ENCODE assay signal across 8 cellular contexts in the genomic region with DNA sequence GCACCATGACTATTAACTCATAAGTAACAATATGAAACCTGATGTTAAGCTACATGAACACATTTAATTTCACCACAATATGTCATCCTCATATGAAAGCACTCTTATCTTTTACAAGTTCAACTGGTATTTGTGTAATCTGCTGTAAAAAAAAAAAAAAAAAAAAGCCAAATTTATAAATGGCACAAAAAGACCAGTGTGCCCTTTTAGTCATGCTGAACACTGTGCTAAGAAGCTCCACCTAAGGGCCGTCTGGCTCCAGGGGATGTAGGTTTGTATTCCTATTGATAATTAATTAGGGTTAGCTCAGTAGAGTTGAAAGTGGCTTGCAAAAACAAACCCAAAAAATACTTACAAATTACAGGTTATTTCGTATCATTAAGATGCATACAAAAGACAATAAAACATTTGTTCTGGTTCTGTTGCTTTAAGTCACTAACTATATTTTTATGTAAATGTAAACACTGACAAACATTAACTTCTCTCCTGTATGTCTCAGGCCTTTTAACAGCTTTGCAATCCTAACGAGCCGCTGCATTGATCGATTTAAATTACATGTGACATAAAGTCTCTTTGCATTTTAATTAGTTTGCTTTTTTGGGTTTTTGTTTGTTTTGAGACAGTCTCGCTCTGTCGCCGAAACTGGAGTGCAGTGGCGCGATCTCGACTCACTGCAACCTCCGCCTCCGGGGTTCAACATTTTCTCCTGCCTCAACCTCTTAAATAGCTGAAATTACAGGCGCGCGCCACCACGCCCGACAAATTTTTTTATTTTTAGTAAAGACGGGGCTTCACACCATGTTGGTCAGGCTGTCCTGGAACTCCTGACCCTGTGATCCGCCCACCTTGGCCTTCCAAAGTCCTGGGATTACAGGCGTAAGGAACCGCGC.
DNase-seq lines count a peak whose midpoint lies in the region.

No MANE protein-coding gene starts in this region.

- H3K4me1 Mint-ChIP-seq in activated CD4-positive, alpha-beta T cell treated with anti-CD3 and anti-CD28 coated beads, Interleukin-2, amount 10 ng/mL, durations not matched to agents 24 days and 14 days = peaks cover 54% of the 10 kb centered on the region

- no peaks in the 10 kb centered on the region for H3K9me3 Mint-ChIP-seq in activated CD4-positive, alpha-beta T cell treated with anti-CD3 and anti-CD28 coated beads, Interleukin-2, amount 10 ng/mL, durations not matched to agents 24 days and 14 days

- no peaks in the 10 kb centered on the region for H3K27me3 ChIP-seq in iPS-15b (ENCODE audit: control insufficient read depth, insufficient read depth, low read length)

- peak overlapping the region; percentile 96 for H3K4me3 ChIP-seq in iPS-15b (ENCODE audit: low read depth, low read length)

- intact Hi-C loops in activated CD4-positive, alpha-beta T cell treated with anti-CD3 and anti-CD28 coated beads, Interleukin-2, amount 10 ng/mL, durations not matched to agents 24 days and 14 days (cut with micrococcal nuclease) = loop anchor here (1.0 to 5.0 kb wide), 6 partner anchors 15 to 1614 kb away; a partner anchor contains a TSS

- peaks cover 7% of the 10 kb centered on the region for H3K36me3 Mint-ChIP-seq in activated CD4-positive, alpha-beta T cell treated with anti-CD3 and anti-CD28 coated beads, Interleukin-2, amount 10 ng/mL, durations not matched to agents 24 days and 14 days (ENCODE audit: low read depth)

- no peaks in the 10 kb centered on the region for H3K36me3 ChIP-seq in iPS-15b (ENCODE audit: control insufficient read depth, insufficient read depth, low read length)

- H3K4me1 ChIP-seq in iPS-15b (ENCODE audit: control insufficient read depth, insufficient read depth, low read length) = peaks cover 3% of the 10 kb centered on the region

- H3K9ac ChIP-seq in iPS-15b (ENCODE audit: low read depth, low read length) = peak overlapping the region; percentile 99

- peak overlapping the region; percentile 87 for H3K4me3 Mint-ChIP-seq in activated CD4-positive, alpha-beta T cell treated with anti-CD3 and anti-CD28 coated beads, Interleukin-2, amount 10 ng/mL, durations not matched to agents 24 days and 14 days

- no peaks in the 10 kb centered on the region for H3K9me3 ChIP-seq in iPS-15b (ENCODE audit: control insufficient read depth, insufficient read depth, low read length)

- H3K27me3 Mint-ChIP-seq in activated CD4-positive, alpha-beta T cell treated with anti-CD3 and anti-CD28 coated beads, Interleukin-2, amount 10 ng/mL, durations not matched to agents 24 days and 14 days = no peaks in the 10 kb centered on the region

- peak overlapping the region; percentile 93 for H3K27ac Mint-ChIP-seq in activated CD4-positive, alpha-beta T cell treated with anti-CD3 and anti-CD28 coated beads, Interleukin-2, amount 10 ng/mL, durations not matched to agents 24 days and 14 days

- peak; percentile 85 for DNase-seq in activated CD4-positive, alpha-beta T cell treated with anti-CD3 and anti-CD28 coated beads, Interleukin-2, amount 10 ng/mL, durations not matched to agents 24 days and 14 days
- no peak for DNase-seq in activated CD4-positive, alpha-beta T cell treated with anti-CD3 and anti-CD28 coated beads for 1 hour
- peak; percentile 88 for DNase-seq in NCI-H69 (lab: John Stamatoyannopoulos, UW)
- peak; percentile 26 for DNase-seq in activated naive CD4-positive, alpha-beta T cell treated with anti-CD3 and anti-CD28 coated beads, Interleukin-2, amount 50 U/mL, for 16 hours
- peak; percentile 17 for DNase-seq in stimulated activated CD4-positive, alpha-beta T cell treated with anti-CD3 and anti-CD28 coated beads, Interleukin-4, amount 100 ng/mL, for 1 hour
- no peak for DNase-seq in NCI-H1048 (lab: John Stamatoyannopoulos, UW)
- no peak for DNase-seq in cerebellum (ENCODE audit: low spot score)

Comparison
In these comparisons a context has a peak if more than half of its experiments do, and no peak if none do; other contexts are left out.
1. DNase-seq: peak in activated CD4-positive, alpha-beta T cell treated with anti-CD3 and anti-CD28 coated beads, Interleukin-2, amount 10 ng/mL, durations not matched to agents 24 days and 14 days (single experiment), NCI-H69 (single experiment), activated naive CD4-positive, alpha-beta T cell treated with anti-CD3 and anti-CD28 coated beads, Interleukin-2, amount 50 U/mL, for 16 hours (single experiment) and stimulated activated CD4-positive, alpha-beta T cell treated with anti-CD3 and anti-CD28 coated beads, Interleukin-4, amount 100 ng/mL, for 1 hour (single experiment); none in activated CD4-positive, alpha-beta T cell treated with anti-CD3 and anti-CD28 coated beads for 1 hour (single experiment), NCI-H1048 (single experiment) and cerebellum (single experiment).